ENCODE assay signal across 16 cellular contexts in the genomic region with DNA sequence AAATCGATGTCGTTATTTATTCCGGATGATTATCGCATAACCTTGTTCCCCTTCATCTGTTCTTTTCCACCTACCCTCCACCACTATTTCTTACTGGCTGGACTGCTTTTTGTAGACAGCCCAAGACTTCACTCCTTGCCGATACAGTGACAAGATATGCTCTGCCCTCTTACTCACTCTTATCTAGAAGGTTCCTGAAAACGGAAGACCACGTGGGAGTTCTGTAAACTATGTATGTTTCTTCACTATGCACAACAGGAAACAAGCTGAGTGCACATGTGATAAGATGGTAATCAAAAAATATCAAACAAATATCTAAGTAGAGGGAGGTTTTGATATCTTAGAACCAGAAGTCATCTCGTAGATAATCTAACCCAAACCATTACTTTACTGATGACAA.
DNase-seq lines count a peak whose midpoint lies in the region; ATAC-seq and TF ChIP-seq lines count a peak whose summit lies in the region.
"Had no signal": no experiment of that assay in that cellular context is flagged by ENCODE, and none has a peak within 500 bp of the region (broad histone marks: within the 10 kb centered on the region; RNA-seq: fewer than 3 reads in every experiment).

No MANE protein-coding gene starts in this region.

- no peaks in the 10 kb centered on the region for H3K4me1 ChIP-seq in upper lobe of right lung
- H3K4me1 ChIP-seq: BE2C, HAP-1 had no signal

- intact Hi-C loops in upper lobe of right lung (cut with DNase I): no loop called here

- TF ChIP-seq CTCF in upper lobe of right lung (IDR thresholded peaks at IDR 0.05): no peak

- ATAC-seq in upper lobe of right lung: peak; percentile 50

- DNase-seq in CD1c-positive myeloid dendritic cell (ENCODE audit: extremely low spot score): peak; percentile 49
- DNase-seq in CMK (ENCODE audit: low read depth): peak; percentile 52
- peak; percentile 37 for DNase-seq in amniotic epithelial cell (ENCODE audit: low read depth)
- no peak for DNase-seq in upper lobe of right lung
- no peak for DNase-seq in mesenteric fat pad (ENCODE audit: low spot score)
- DNase-seq in activated naive CD4-positive, alpha-beta T cell treated with anti-CD3 and anti-CD28 coated beads, Interleukin-2, amount 50 U/mL, for 16 hours: no peak
- DNase-seq: ACHN; BE2C; C1 segment of cervical spinal cord; CD4-positive, alpha-beta T cell; DMS153; DMS79; GDM1; GM23248; KBM-7 had no signal

- no peak overlapping the region for H3K27ac ChIP-seq in upper lobe of right lung
- H3K27ac ChIP-seq: GM23248 had no signal

- no peaks in the 10 kb centered on the region for H3K27me3 ChIP-seq in upper lobe of right lung
- H3K27me3 ChIP-seq: BE2C had no signal

- H3K4me3 ChIP-seq in upper lobe of right lung: no peak overlapping the region
- H3K4me3 ChIP-seq: GM23248, HAP-1 had no signal

- H3K36me3 ChIP-seq in upper lobe of right lung: no peaks in the 10 kb centered on the region
- H3K36me3 ChIP-seq: BE2C, HAP-1 had no signal

- no peaks in the 10 kb centered on the region for H3K9me3 ChIP-seq in upper lobe of right lung
- H3K9me3 ChIP-seq: BE2C, HAP-1 had no signal

Comparison
In these comparisons a context has a peak if more than half of its experiments do, and no peak if none do; other contexts are left out.
1. DNase-seq: peak in CD1c-positive myeloid dendritic cell (single experiment), CMK (single experiment) and amniotic epithelial cell (single experiment); none in upper lobe of right lung (single experiment), mesenteric fat pad (single experiment) and activated naive CD4-positive, alpha-beta T cell treated with anti-CD3 and anti-CD28 coated beads, Interleukin-2, amount 50 U/mL, for 16 hours (single experiment).